3 cellular contexts compared by ENCODE assay signal in the genomic region with DNA sequence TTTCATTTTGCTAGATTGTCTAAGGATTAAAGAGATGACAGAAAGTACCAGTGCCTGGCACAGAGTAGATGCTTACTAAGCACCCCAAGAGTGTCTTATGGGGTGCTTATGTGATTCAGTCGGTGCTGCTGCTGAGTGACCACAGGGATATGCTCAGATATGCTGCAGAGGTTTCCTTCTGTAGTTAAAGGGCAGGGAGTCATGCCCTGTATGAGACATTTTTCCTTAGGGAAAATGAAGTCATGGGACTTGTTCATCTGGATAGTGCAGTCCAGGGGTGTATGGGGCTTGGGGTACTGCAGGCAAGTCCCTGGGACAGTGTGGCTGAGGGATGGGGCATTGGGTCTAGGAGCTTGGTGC.
TF ChIP-seq lines count a peak whose summit lies in the region.

No MANE protein-coding gene starts in this region.

TF ChIP-seq in A549, 52 proteins besides CTCF, POLR2A, EP300 and RAD21 (continued from another document):
- TF ChIP-seq EHMT2 (IDR thresholded peaks at IDR 0.05; ENCODE audit: low read depth) (no peak), CBX2 (IDR thresholded peaks at IDR 0.05; ENCODE audit: borderline replicate concordance, low read depth) (no peak), MAFK (IDR thresholded peaks at IDR 0.05; ENCODE audit: partially characterized antibody) (no peak), HMGXB4 (CRISPR knock-in tag; IDR thresholded peaks at IDR 0.05; ENCODE audit: borderline replicate concordance) (no peak), ZFP36 (IDR thresholded peaks at IDR 0.05; ENCODE audit: borderline replicate concordance, partially characterized antibody) (no peak), ZC3H11A (IDR thresholded peaks at IDR 0.05) (no peak), CBX8 (IDR thresholded peaks at IDR 0.05) (no peak), SMC3 (IDR thresholded peaks at IDR 0.05) (no peak)
- TF ChIP-seq, protein P1, sequence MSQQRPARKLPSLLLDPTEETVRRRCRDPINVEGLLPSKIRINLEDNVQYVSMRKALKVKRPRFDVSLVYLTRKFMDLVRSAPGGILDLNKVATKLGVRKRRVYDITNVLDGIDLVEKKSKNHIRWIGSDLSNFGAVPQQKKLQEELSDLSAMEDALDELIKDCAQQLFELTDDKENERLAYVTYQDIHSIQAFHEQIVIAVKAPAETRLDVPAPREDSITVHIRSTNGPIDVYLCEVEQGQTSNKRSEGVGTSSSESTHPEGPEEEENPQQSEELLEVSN (IDR thresholded peaks at IDR 0.05; ENCODE audit: borderline replicate concordance, low read depth) = no peak

TF ChIP-seq in HCT116, 20 proteins besides CTCF, POLR2A, EP300 and RAD21:
- TF ChIP-seq MAX (IDR thresholded peaks at IDR 0.05) (0 out of 2 replicates have a peak, but pooled peaks have one; percentile 14), SP1 (IDR thresholded peaks at IDR 0.05; ENCODE audit: low read depth) (no peak)

TF ChIP-seq in SK-N-SH, 30 proteins besides CTCF, POLR2A, EP300 and RAD21:
- TF ChIP-seq IRF3 (IDR thresholded peaks at IDR 0.05; ENCODE audit: low read depth, low read length) (no peak), RFX5 (IDR thresholded peaks at IDR 0.05; ENCODE audit: low read length) (no peak)
